In the genomic region with DNA sequence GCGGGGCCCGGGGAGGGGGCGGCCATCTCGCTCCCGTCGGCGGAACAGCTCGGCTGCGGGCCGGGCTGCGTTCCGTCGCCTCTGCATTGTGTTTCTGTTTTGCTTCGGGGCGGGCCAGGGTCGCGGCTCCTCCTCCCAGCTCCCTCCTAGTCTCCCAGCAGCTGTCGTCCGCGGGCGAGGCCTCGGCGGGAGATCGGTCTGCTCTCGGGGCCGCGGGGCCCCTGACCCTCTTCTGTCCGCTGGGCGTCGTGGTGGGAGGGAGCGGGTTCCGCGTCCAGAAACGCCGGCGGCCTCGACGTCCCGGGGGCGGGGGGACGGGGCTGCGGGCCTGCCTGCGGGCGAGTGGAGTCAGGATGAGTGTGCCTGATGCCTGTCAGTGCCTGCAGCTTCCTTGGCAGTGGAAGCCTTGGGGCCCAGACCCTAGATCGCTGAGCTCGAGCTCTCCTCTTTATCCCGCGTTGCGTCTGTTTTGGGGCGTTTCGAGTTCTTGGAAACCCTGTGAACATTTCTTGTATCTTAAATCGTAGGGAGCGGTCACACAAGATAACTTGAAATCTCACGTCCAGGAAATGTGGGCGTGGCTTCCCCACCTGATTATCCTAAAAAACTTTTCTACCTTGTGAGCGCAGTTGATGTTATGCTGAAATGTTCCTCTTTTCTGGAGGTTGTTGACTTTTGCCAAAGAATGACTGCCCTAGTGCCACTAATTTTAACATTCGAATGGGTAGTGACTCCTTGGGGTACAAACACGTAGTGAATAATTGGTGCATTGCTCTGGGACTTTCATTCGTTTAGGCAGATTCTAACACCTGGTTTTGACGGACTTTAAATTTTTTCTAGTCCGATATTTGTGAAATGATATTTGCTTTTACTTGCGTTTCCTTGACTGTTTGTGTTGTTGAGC, we compare ENCODE assay signal across 8 cellular contexts.
DNase-seq lines count a peak whose midpoint lies in the region; ATAC-seq lines count a peak whose summit lies in the region.

No MANE protein-coding gene starts in this region.

- peak; percentile 65 for DNase-seq in COR-L47 (lab: John Stamatoyannopoulos, UW)
- peak; percentile 75 for DNase-seq in NCI-H526 treated with DMSO at 0.1 percent for 48 hours (lab: John Stamatoyannopoulos, UW)
- peak; percentile 78 for DNase-seq in glomerular visceral epithelial cell (ENCODE audit: extremely low spot score)
- DNase-seq in nucleus accumbens (lab: John Stamatoyannopoulos, UW) = peak in 45 of 56 donors; percentile 37 to 92 (median 78)
- DNase-seq in activated effector memory CD4-positive, alpha-beta T cell treated with anti-CD3 and anti-CD28 coated beads, Interleukin-2, amount 50 U/mL, for 16 hours = no peak

- ATAC-seq in GM19025 (IDR thresholded peaks at IDR 0.05; ENCODE audit: low read depth, unreplicated experiment) (peak; percentile 41), HG03354 (IDR thresholded peaks at IDR 0.05; ENCODE audit: poor library complexity, severe bottlenecking, unreplicated experiment) (peak; percentile 47)

- H3K4me3 Mint-ChIP-seq in activated naive CD4-positive, alpha-beta T cell treated with anti-CD3 and anti-CD28 coated beads, Interleukin-2, amount 50 U/mL, for 24 hours = peak overlapping the region; percentile 90

- H3K27ac Mint-ChIP-seq in activated naive CD4-positive, alpha-beta T cell treated with anti-CD3 and anti-CD28 coated beads, Interleukin-2, amount 50 U/mL, for 24 hours = peak overlapping the region; percentile 94

- H3K36me3 Mint-ChIP-seq in activated naive CD4-positive, alpha-beta T cell treated with anti-CD3 and anti-CD28 coated beads, Interleukin-2, amount 50 U/mL, for 24 hours = peaks cover 7% of the 10 kb centered on the region

- no peaks in the 10 kb centered on the region for H3K9me3 Mint-ChIP-seq in activated naive CD4-positive, alpha-beta T cell treated with anti-CD3 and anti-CD28 coated beads, Interleukin-2, amount 50 U/mL, for 24 hours

- no peaks in the 10 kb centered on the region for H3K27me3 Mint-ChIP-seq in activated naive CD4-positive, alpha-beta T cell treated with anti-CD3 and anti-CD28 coated beads, Interleukin-2, amount 50 U/mL, for 24 hours

- H3K4me1 Mint-ChIP-seq in activated naive CD4-positive, alpha-beta T cell treated with anti-CD3 and anti-CD28 coated beads, Interleukin-2, amount 50 U/mL, for 24 hours = peaks cover 46% of the 10 kb centered on the region
